ENCODE assay signal across 10 cellular contexts in genomic region chr5:77518304-77518703, GRCh38. TPM values are rescaled to one million over a fixed set of nuclear protein-coding genes. Genes with fewer than 3 reads are reported as not detected.
DNase-seq lines count a peak whose midpoint lies in the region; ATAC-seq, FAIRE-seq and TF ChIP-seq lines count a peak whose summit lies in the region.
"Had no signal": no experiment of that assay in that cellular context is flagged by ENCODE, and none has a peak within 500 bp of the region (broad histone marks: within the 10 kb centered on the region; RNA-seq: fewer than 3 reads in every experiment).

No MANE protein-coding gene starts in this region.

- H3K9me3 ChIP-seq in mesenchymal stem cell (ENCODE audit: control insufficient read depth, low read length) = no peaks in the 10 kb centered on the region
- H3K9me3 ChIP-seq: testis had no signal

- H2BK12ac ChIP-seq in mesenchymal stem cell (ENCODE audit: low read length in 2 of 2) = no peak overlapping the region

- no peak overlapping the region for H2AFZ ChIP-seq in mesenchymal stem cell (ENCODE audit: low read depth, low read length)

- H2BK120ac ChIP-seq in mesenchymal stem cell (ENCODE audit: low read depth, low read length) = no peak overlapping the region

- H2BK5ac ChIP-seq in mesenchymal stem cell (ENCODE audit: low read depth, low read length, poor library complexity, severe bottlenecking) = no peak overlapping the region

- H3K4me2 ChIP-seq in mesenchymal stem cell (ENCODE audit: low read length, poor library complexity, severe bottlenecking) = no peak overlapping the region

- no peak overlapping the region for H3K27ac ChIP-seq in mesenchymal stem cell (ENCODE audit: low read length, poor library complexity, severe bottlenecking)
- H3K27ac ChIP-seq: testis had no signal

- H4K91ac ChIP-seq in mesenchymal stem cell (ENCODE audit: low read length) = no peak overlapping the region

- no peak for FAIRE-seq in RCC 7860 (lab: Jason Lieb, UNC)

- H3K9ac ChIP-seq in mesenchymal stem cell (ENCODE audit: low read length) = no peak overlapping the region

- H3K4me1 ChIP-seq in mesenchymal stem cell (ENCODE audit: control insufficient read depth, insufficient read depth, low read depth, low read length) = no peaks in the 10 kb centered on the region
- H3K4me1 ChIP-seq: testis had no signal

- no peaks in the 10 kb centered on the region for H3K79me1 ChIP-seq in mesenchymal stem cell (replicated peaks; ENCODE audit: low read length, poor library complexity, severe bottlenecking)

- no peak overlapping the region for H3K4me3 ChIP-seq in mesenchymal stem cell (ENCODE audit: insufficient read depth in 1 of 2, low read depth in 1 of 2, low read length in 2 of 2)
- H3K4me3 ChIP-seq: testis had no signal

- H4K8ac ChIP-seq in mesenchymal stem cell (ENCODE audit: low read length) = no peak overlapping the region

- no CpG with 5 or more reads among the region's 2 CpGs for WGBS in mesenchymal stem cell

- peak; percentile 1 for DNase-seq in DMS153 (lab: John Stamatoyannopoulos, UW)
- DNase-seq in DMS153 treated with DMSO at 0.1 percent for 48 hours (lab: John Stamatoyannopoulos, UW; ENCODE audit: unreplicated experiment) = no peak
- peak; percentile 37 for DNase-seq in SK-N-DZ (ENCODE audit: low spot score)
- DNase-seq in mesenchymal stem cell = peak; percentile 2
- DNase-seq in sciatic nerve (ENCODE audit: low spot score) = no peak
- no peak for DNase-seq in RCC 7860 (ENCODE audit: low spot score)
- DNase-seq: NCI-H187, testis had no signal

- H3K36me3 ChIP-seq in mesenchymal stem cell (ENCODE audit: control insufficient read depth in 1 of 2, insufficient read depth in 2 of 2, low read depth in 1 of 2, low read length in 2 of 2) = no peaks in the 10 kb centered on the region

- no peak for ATAC-seq in GM21825 (IDR thresholded peaks at IDR 0.05; ENCODE audit: unreplicated experiment)
- no peak for ATAC-seq in sciatic nerve

- TF ChIP-seq CTCF in LNCAP (IDR thresholded peaks at IDR 0.05) = peak; percentile 44

- H3K18ac ChIP-seq in mesenchymal stem cell (ENCODE audit: low read depth in 1 of 2, low read length in 2 of 2) = no peak overlapping the region

- no peak overlapping the region for H2AK5ac ChIP-seq in mesenchymal stem cell (ENCODE audit: low read length, severe bottlenecking)

- no peak overlapping the region for H3K14ac ChIP-seq in mesenchymal stem cell (ENCODE audit: low read length in 2 of 2)

- H3K23ac ChIP-seq in mesenchymal stem cell (ENCODE audit: low read length in 2 of 2) = no peak overlapping the region

- no peak overlapping the region for H3K4ac ChIP-seq in mesenchymal stem cell (ENCODE audit: low read depth in 1 of 2, low read length in 2 of 2)

- intact Hi-C loops in sciatic nerve (cut with DNase I) = no loop called here

- no peak overlapping the region for H2BK15ac ChIP-seq in mesenchymal stem cell (ENCODE audit: low read depth, poor library complexity, severe bottlenecking)

- no peaks in the 10 kb centered on the region for H3K27me3 ChIP-seq in mesenchymal stem cell (ENCODE audit: control insufficient read depth in 1 of 2, insufficient read depth in 1 of 2, low read length in 2 of 2)
- H3K27me3 ChIP-seq: testis had no signal

RNA-seq across cellular contexts. Expression of gene WDR41, which starts 26.2 kb away (rescaled TPM):
- 47.5 and 61.9 TPM in 2 replicates for polyA plus RNA-seq in SK-N-DZ (2014; cell fraction: cytosol; rRNA removed)
- polyA plus RNA-seq in SK-N-DZ (2014; cell fraction: nucleus; rRNA removed) = 28.6 and 40.8 TPM in 2 replicates
- polyA plus RNA-seq in mesenchymal stem cell (2013, experiment 1 of 2) = 65.2 TPM
- polyA plus RNA-seq in mesenchymal stem cell (2013, experiment 2 of 2) = 62.9 TPM
- 43.2 TPM for total RNA-seq in sciatic nerve

Comparison
In these comparisons a context has a peak if more than half of its experiments do, and no peak if none do; other contexts are left out.
1. DNase-seq: peak in DMS153 (single experiment), SK-N-DZ (single experiment) and mesenchymal stem cell (single experiment); none in DMS153 treated with DMSO at 0.1 percent for 48 hours (single experiment), sciatic nerve (single experiment) and RCC 7860 (single experiment).